In the genomic region with DNA sequence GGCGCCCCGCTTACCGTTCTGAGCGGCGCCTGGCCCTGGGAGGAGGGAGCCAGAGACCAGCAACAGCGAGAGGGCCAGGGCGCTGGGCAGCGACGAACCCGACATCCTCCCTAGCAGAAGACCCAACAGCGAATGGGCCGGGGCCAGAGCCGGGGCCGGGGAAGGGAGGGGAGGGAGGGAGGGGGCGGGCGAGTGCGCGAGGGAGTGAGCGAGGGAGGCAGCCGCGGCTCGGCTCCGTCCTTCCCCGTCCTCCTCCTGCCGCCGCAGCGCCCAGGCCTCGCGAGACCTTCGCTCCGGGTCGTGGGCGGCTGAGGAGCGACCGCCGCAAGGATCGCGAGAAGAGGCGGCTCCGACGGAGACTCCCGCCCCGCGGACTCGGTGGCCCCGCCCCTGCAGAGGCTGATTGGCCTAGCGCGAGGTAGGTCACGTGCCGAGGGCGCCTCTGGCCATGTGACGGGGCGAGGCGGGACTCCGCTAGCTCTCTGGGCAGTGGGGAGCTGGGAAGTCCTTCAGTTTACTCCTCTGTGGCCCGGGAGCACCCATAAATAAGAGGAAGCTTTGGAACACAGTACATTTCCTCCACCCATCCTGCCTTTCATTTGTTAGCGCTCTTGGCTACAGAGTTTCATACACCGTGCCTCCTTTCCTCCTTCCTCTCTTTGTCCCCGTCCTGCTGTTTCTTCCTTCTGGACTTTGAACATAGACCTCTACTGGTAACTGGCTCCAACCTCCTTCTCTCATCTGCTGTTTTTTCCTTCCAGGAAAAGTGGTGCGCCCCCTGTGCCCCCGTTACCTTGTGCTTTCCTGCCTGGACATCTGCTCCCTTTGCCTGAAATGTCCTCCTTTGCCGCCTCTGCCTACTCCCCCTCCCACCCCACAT, we compare ENCODE assay signal across 8 cellular contexts. TPM values are rescaled to one million over a fixed set of nuclear protein-coding genes. Genes with fewer than 3 reads are reported as not detected.
DNase-seq lines count a peak whose midpoint lies in the region; ATAC-seq and TF ChIP-seq lines count a peak whose summit lies in the region.

TSS of gene NPTN (minus strand) at position 279 of the 880 bp plus-strand sequence. CDS start at position 105, 174 bp downstream.

- peak within 1 kb of the TSS; percentile 77 to 80 for H3K27ac ChIP-seq in ovary
- peak within 1 kb of the TSS; percentile 85 to 95 (median 92) for H3K27ac ChIP-seq in thyroid gland

- TF ChIP-seq POLR2A in ovary (IDR thresholded peaks at IDR 0.05) = peak; percentile 26
- peak in 1 of 2 donors; percentile 83 for TF ChIP-seq POLR2A in thyroid gland (IDR thresholded peaks at IDR 0.05)

- peak within 1 kb of the TSS; percentile 77 for H3K27ac Mint-ChIP-seq in activated naive CD8-positive, alpha-beta T cell treated with anti-CD3 and anti-CD28 coated beads for 36 hours

- H3K4me1 ChIP-seq in ovary (ENCODE audit: insufficient read depth) (peaks cover 6% of the 10 kb centered on the region), thyroid gland (peaks cover 32 to 38% of the 10 kb centered on the region in 2 donors)

- H3K4me3 Mint-ChIP-seq in activated naive CD8-positive, alpha-beta T cell treated with anti-CD3 and anti-CD28 coated beads for 36 hours = peak within 1 kb of the TSS; percentile 86

- TF ChIP-seq CTCF in GM10248 (IDR thresholded peaks at IDR 0.05; ENCODE audit: control extremely low read depth, extremely low read depth, low read depth, missing control alignments) (no peak), ovary (IDR thresholded peaks at IDR 0.05) (no peak), thyroid gland (IDR thresholded peaks at IDR 0.05) (no peak)

- ATAC-seq in HG02623 (IDR thresholded peaks at IDR 0.05; ENCODE audit: unreplicated experiment) = peak; percentile 88

- H3K27me3 Mint-ChIP-seq in activated naive CD8-positive, alpha-beta T cell treated with anti-CD3 and anti-CD28 coated beads for 36 hours = peaks cover 21% of the 10 kb centered on the region

- no peak for TF ChIP-seq EP300 in ovary (IDR thresholded peaks at IDR 0.05)

- H3K4me1 Mint-ChIP-seq in activated naive CD8-positive, alpha-beta T cell treated with anti-CD3 and anti-CD28 coated beads for 36 hours = peaks cover 48% of the 10 kb centered on the region

- peak; percentile 96 for DNase-seq in GM10248 (ENCODE audit: extremely low spot score)
- DNase-seq in NCI-H1105 (lab: John Stamatoyannopoulos, UW) = peak; percentile 91
- DNase-seq in SKM-1 treated with dmso at 0.1 percent for 144 hours (lab: John Stamatoyannopoulos, UW; ENCODE audit: unreplicated experiment) = peak; percentile 95
- peak; percentile 99 for DNase-seq in activated naive CD8-positive, alpha-beta T cell treated with anti-CD3 and anti-CD28 coated beads for 36 hours
- peak; percentile 97 to 100 (median 99) for DNase-seq in head of caudate nucleus
- DNase-seq in ovary = peak; percentile 98 to 99 (median 99)
- DNase-seq in thyroid gland = peak; percentile 98 to 99

- H3K4me3 ChIP-seq in ovary (peak within 1 kb of the TSS; percentile 91), thyroid gland (replicated peaks in 1 of 3) (peak within 1 kb of the TSS in 2 of 3 donors; percentile 43 to 95)

- POLR2A ChIA-PET in GM10248 (lab: Yijun Ruan, JAX) = interaction anchor here (0.6 to 1.9 kb wide), 3 partner anchors 44 to 80 kb away, joined by 3 to 4 read pairs (median 3); no protein-coding TSS in a partner anchor

- H3K36me3 ChIP-seq in ovary (no peaks in the 10 kb centered on the region), thyroid gland (no peaks in the 10 kb centered on the region)

- WGBS in ovary, 3 donors = 1% methylated on average over 48 to 62 of the region's 62 CpGs
- 3 to 8% methylated on average over 15 to 39 of the region's 62 CpGs for WGBS in thyroid gland, 2 donors

- H3K9me3 ChIP-seq in ovary = no peaks in the 10 kb centered on the region
- no peaks in the 10 kb centered on the region for H3K9me3 ChIP-seq in thyroid gland

- intact Hi-C loops in head of caudate nucleus (cut with DNase I) (loop anchor here (10.0 kb wide), 1 partner anchor 71 kb away; no protein-coding TSS in a partner anchor), ovary (cut with DNase I) (loop anchor here (5.0 to 10.0 kb wide), 4 partner anchors 66 to 849 kb away; partner anchors contain the start of gene ADPGK (in 1 of the 4)), thyroid gland (cut with DNase I) (no loop called here)

- no peaks in the 10 kb centered on the region for H3K36me3 Mint-ChIP-seq in activated naive CD8-positive, alpha-beta T cell treated with anti-CD3 and anti-CD28 coated beads for 36 hours

- no peaks in the 10 kb centered on the region for H3K9me3 Mint-ChIP-seq in activated naive CD8-positive, alpha-beta T cell treated with anti-CD3 and anti-CD28 coated beads for 36 hours

- CTCF ChIA-PET in GM10248 (lab: Yijun Ruan, JAX) = interaction anchor here (1.0 to 11.9 kb wide), 10 partner anchors 9 to 79 kb away, joined by 3 to 182 read pairs (median 41); no protein-coding TSS in a partner anchor

- no peaks in the 10 kb centered on the region for H3K27me3 ChIP-seq in ovary
- no peaks in the 10 kb centered on the region for H3K27me3 ChIP-seq in thyroid gland

RNA-seq across cellular contexts. Expression of gene NPTN, which starts in this region (rescaled TPM):
- total RNA-seq in activated naive CD8-positive, alpha-beta T cell treated with anti-CD3 and anti-CD28 coated beads for 36 hours = 10 to 100 TPM; 41.0 to 43.5 TPM
- total RNA-seq in ovary = 10 to 100 TPM; 39.2 to 97.7 (median 80.6) TPM
- polyA plus RNA-seq in ovary = 100 to 1,000 TPM in 1 of 2 donors, 10 to 100 TPM in 1; 93.8 to 245 TPM
- 100 to 1,000 TPM in 3 of 4 donors, 10 to 100 TPM in 1; 86.7 to 134 (median 124) TPM for total RNA-seq in thyroid gland

Comparison
In these comparisons a context has a peak if more than half of its experiments do, and no peak if none do; other contexts are left out.
1. Peak in every context shown above with its lines: DNase-seq, ATAC-seq, H3K4me3 ChIP-seq and H3K27ac ChIP-seq.